ENCODE assay signal across 8 cellular contexts in genomic region chr7:135661311-135662122, GRCh38. TPM values are rescaled to one million over a fixed set of nuclear protein-coding genes. Genes with fewer than 3 reads are reported as not detected.
A peak's percentile ranks its signal among the peaks of the same experiment; 100 is the strongest.
DNase-seq lines count a peak whose midpoint lies in the region; ATAC-seq and TF ChIP-seq lines count a peak whose summit lies in the region.

No MANE protein-coding gene starts in this region.

- TF ChIP-seq CTCF in thoracic aorta (IDR thresholded peaks at IDR 0.05): no peak

- H3K4me3 ChIP-seq in MG63 (peak overlapping the region; percentile 91), thoracic aorta (peak overlapping the region; percentile 87)

- no peaks in the 10 kb centered on the region for H3K27me3 Mint-ChIP-seq in activated CD4-positive, alpha-beta T cell treated with anti-CD3 and anti-CD28 coated beads, Interleukin-2, amount 10 ng/mL, durations not matched to agents 7 days and 5 days

- H3K9me3 ChIP-seq in MG63 (no peaks in the 10 kb centered on the region), thoracic aorta (no peaks in the 10 kb centered on the region)

- CTCF ChIA-PET in activated CD4-positive, alpha-beta T cell treated with anti-CD3 and anti-CD28 coated beads, Interleukin-2, amount 10 ng/mL, durations not matched to agents 7 days and 5 days (lab: Charles Lee): interaction anchor here (0.6 to 3.0 kb wide), 9 partner anchors 9 to 379 kb away, joined by 3 to 22 read pairs (median 4); no protein-coding TSS in a partner anchor

- no peaks in the 10 kb centered on the region for H3K9me3 Mint-ChIP-seq in activated CD4-positive, alpha-beta T cell treated with anti-CD3 and anti-CD28 coated beads, Interleukin-2, amount 10 ng/mL, durations not matched to agents 7 days and 5 days

- H3K4me3 Mint-ChIP-seq in activated CD4-positive, alpha-beta T cell treated with anti-CD3 and anti-CD28 coated beads, Interleukin-2, amount 10 ng/mL, durations not matched to agents 7 days and 5 days: peak overlapping the region; percentile 87

- H3K27me3 ChIP-seq in MG63: no peaks in the 10 kb centered on the region
- H3K27me3 ChIP-seq in layer of hippocampus (ENCODE audit: control insufficient read depth, insufficient read depth, low read length): no peaks in the 10 kb centered on the region
- no peaks in the 10 kb centered on the region for H3K27me3 ChIP-seq in thoracic aorta (replicated peaks; ENCODE audit: insufficient read depth)

- H3K36me3 Mint-ChIP-seq in activated CD4-positive, alpha-beta T cell treated with anti-CD3 and anti-CD28 coated beads, Interleukin-2, amount 10 ng/mL, durations not matched to agents 7 days and 5 days (ENCODE audit: low read depth): peaks cover 6% of the 10 kb centered on the region

- H3K4me1 ChIP-seq in thoracic aorta (ENCODE audit: control insufficient read depth in 1 of 2, low read depth in 2 of 2): peaks cover 10 to 34% of the 10 kb centered on the region in 2 donors

- no peaks in the 10 kb centered on the region for H3K36me3 ChIP-seq in MG63
- H3K36me3 ChIP-seq in thoracic aorta: no peaks in the 10 kb centered on the region

- peaks cover 30% of the 10 kb centered on the region for H3K4me1 Mint-ChIP-seq in activated CD4-positive, alpha-beta T cell treated with anti-CD3 and anti-CD28 coated beads, Interleukin-2, amount 10 ng/mL, durations not matched to agents 7 days and 5 days

- DNase-seq in activated CD4-positive, alpha-beta T cell treated with anti-CD3 and anti-CD28 coated beads, Interleukin-2, amount 10 ng/mL, durations not matched to agents 7 days and 5 days: peak; percentile 8
- no peak for DNase-seq in activated CD4-positive, alpha-beta T cell treated with anti-CD3 and anti-CD28 coated beads, Interleukin-2, amount 50 U/mL, for 48 hours
- DNase-seq in MG63 (no peak), thoracic aorta (ENCODE audit: low spot score) (no peak), sciatic nerve (ENCODE audit: low spot score) (no peak), NCI-H2029 (lab: John Stamatoyannopoulos, UW) (no peak)

- intact Hi-C loops in sciatic nerve (cut with DNase I): no loop called here

- ATAC-seq in thoracic aorta (ENCODE audit: insufficient number of reproducible peaks, low FRiP score, low read depth): no peak
- no peak for ATAC-seq in sciatic nerve

- H3K27ac Mint-ChIP-seq in activated CD4-positive, alpha-beta T cell treated with anti-CD3 and anti-CD28 coated beads, Interleukin-2, amount 10 ng/mL, durations not matched to agents 7 days and 5 days: peak overlapping the region; percentile 88

- H3K27ac ChIP-seq in angular gyrus (ENCODE audit: low read depth, low read length) (peak overlapping the region; percentile 85), layer of hippocampus (ENCODE audit: low read depth, low read length) (peak overlapping the region; percentile 70), thoracic aorta (peak overlapping the region; percentile 74 to 98)

- POLR2A ChIA-PET in activated CD4-positive, alpha-beta T cell treated with anti-CD3 and anti-CD28 coated beads, Interleukin-2, amount 10 ng/mL, durations not matched to agents 7 days and 5 days (lab: Charles Lee): no interaction called here

RNA-seq across cellular contexts. Expression of gene STMP1, which starts 0.8 kb away (rescaled TPM):
- 10 to 100 TPM; 25.2 to 26.0 TPM for total RNA-seq in activated CD4-positive, alpha-beta T cell treated with anti-CD3 and anti-CD28 coated beads, Interleukin-2, amount 10 ng/mL, durations not matched to agents 7 days and 5 days
- 15.0 TPM in 2 replicates for total RNA-seq in MG63 (2014; rRNA removed; shearing (Covaris generic); ENCODE audit: low replicate concordance)
- total RNA-seq in thoracic aorta (10 to 100 TPM; 15.7 to 48.5 TPM), sciatic nerve (36.2 TPM)
